ENCODE assay signal across 8 cellular contexts in the genomic region with DNA sequence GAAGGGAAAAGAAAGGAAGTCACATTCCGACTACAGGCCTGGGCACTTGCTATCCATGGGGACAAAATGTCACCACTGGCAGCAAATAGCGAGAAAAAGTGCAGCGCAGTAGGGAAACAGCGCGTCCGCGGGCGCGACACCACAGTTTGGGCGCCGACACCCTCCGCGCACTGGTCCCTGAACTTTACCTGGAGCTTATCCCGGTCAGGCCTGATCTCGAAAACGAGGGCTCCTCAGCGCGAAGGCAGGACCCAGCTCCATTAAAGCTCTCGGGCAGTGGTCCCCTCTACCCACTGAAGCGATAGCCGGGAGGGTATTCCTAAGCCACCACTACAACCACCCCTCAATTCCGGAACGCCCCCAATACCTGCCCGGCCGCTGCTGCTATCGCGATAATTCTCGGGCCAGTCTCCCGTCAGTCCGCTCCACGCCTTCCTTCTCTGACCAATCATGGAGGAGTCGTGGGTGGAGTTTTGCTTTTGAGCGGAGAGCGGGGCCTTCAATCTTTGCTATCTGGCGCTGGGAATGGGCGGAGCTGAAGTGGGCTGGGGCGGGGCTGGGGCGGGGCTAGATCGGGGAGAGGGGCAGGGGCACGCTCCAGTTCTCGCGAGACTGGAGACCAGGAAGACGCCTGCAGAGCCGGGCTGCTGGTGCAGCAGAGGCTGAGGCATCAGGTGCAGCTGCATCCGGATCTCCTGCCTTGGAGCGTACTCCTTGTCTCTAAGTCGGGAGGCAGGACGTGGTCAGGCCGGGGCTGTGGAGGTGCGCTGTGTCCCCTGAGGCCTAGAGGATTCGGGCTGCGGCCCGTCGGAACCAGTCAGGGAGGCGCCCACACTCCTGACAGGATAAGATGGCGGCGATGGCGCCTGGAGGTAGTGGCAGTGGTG. TPM values are rescaled to one million over a fixed set of nuclear protein-coding genes. Genes with fewer than 3 reads are reported as not detected.
DNase-seq lines count a peak whose midpoint lies in the region; ATAC-seq lines count a peak whose summit lies in the region.

A gene with protein sequence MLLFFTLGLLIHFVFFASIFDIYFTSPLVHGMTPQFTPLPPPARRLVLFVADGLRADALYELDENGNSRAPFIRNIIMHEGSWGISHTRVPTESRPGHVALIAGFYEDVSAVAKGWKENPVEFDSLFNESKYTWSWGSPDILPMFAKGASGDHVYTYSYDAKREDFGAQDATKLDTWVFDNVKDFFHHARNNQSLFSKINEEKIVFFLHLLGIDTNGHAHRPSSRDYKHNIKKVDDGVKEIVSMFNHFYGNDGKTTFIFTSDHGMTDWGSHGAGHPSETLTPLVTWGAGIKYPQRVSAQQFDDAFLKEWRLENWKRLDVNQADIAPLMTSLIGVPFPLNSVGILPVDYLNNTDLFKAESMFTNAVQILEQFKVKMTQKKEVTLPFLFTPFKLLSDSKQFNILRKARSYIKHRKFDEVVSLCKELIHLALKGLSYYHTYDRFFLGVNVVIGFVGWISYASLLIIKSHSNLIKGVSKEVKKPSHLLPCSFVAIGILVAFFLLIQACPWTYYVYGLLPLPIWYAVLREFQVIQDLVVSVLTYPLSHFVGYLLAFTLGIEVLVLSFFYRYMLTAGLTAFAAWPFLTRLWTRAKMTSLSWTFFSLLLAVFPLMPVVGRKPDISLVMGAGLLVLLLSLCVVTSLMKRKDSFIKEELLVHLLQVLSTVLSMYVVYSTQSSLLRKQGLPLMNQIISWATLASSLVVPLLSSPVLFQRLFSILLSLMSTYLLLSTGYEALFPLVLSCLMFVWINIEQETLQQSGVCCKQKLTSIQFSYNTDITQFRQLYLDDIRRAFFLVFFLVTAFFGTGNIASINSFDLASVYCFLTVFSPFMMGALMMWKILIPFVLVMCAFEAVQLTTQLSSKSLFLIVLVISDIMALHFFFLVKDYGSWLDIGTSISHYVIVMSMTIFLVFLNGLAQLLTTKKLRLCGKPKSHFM (minus strand): TSS at position 401 of the 887 bp plus-strand sequence. CDS start 25,703 bp downstream, outside the sequence.
A gene with protein sequence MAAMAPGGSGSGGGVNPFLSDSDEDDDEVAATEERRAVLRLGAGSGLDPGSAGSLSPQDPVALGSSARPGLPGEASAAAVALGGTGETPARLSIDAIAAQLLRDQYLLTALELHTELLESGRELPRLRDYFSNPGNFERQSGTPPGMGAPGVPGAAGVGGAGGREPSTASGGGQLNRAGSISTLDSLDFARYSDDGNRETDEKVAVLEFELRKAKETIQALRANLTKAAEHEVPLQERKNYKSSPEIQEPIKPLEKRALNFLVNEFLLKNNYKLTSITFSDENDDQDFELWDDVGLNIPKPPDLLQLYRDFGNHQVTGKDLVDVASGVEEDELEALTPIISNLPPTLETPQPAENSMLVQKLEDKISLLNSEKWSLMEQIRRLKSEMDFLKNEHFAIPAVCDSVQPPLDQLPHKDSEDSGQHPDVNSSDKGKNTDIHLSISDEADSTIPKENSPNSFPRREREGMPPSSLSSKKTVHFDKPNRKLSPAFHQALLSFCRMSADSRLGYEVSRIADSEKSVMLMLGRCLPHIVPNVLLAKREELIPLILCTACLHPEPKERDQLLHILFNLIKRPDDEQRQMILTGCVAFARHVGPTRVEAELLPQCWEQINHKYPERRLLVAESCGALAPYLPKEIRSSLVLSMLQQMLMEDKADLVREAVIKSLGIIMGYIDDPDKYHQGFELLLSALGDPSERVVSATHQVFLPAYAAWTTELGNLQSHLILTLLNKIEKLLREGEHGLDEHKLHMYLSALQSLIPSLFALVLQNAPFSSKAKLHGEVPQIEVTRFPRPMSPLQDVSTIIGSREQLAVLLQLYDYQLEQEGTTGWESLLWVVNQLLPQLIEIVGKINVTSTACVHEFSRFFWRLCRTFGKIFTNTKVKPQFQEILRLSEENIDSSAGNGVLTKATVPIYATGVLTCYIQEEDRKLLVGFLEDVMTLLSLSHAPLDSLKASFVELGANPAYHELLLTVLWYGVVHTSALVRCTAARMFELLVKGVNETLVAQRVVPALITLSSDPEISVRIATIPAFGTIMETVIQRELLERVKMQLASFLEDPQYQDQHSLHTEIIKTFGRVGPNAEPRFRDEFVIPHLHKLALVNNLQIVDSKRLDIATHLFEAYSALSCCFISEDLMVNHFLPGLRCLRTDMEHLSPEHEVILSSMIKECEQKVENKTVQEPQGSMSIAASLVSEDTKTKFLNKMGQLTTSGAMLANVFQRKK (plus strand): TSS at position 600 of the 887 bp plus-strand sequence. CDS start 251 bp downstream, at position 851.

- peak within 1 kb of the TSS; percentile 98 for H3K27ac Mint-ChIP-seq in dendritic cell treated with granulocyte-macrophage colony-stimulating factor and Interleukin-4, amounts not matched to agents 40 ng/mL and 50 ng/mL, for 4 days

- no peaks in the 10 kb centered on the region for H3K9me3 Mint-ChIP-seq in dendritic cell treated with granulocyte-macrophage colony-stimulating factor and Interleukin-4, amounts not matched to agents 40 ng/mL and 50 ng/mL, for 4 days

- intact Hi-C loops in dendritic cell treated with granulocyte-macrophage colony-stimulating factor and Interleukin-4, amounts not matched to agents 40 ng/mL and 50 ng/mL, for 4 days (cut with micrococcal nuclease): loop anchor here (2.0 to 5.0 kb wide), 2 partner anchors 336 to 530 kb away; a partner anchor contains a TSS

- peaks cover 41% of the 10 kb centered on the region for H3K36me3 Mint-ChIP-seq in dendritic cell treated with granulocyte-macrophage colony-stimulating factor and Interleukin-4, amounts not matched to agents 40 ng/mL and 50 ng/mL, for 4 days (ENCODE audit: low read depth)

- ATAC-seq in GM19372 (IDR thresholded peaks at IDR 0.05; ENCODE audit: low read depth, unreplicated experiment): peak; percentile 91
- peak; percentile 80 for ATAC-seq in HG03558 (IDR thresholded peaks at IDR 0.05; ENCODE audit: extremely low read depth, unreplicated experiment)
- peak; percentile 93 for ATAC-seq in left lobe of liver

- no peaks in the 10 kb centered on the region for H3K27me3 Mint-ChIP-seq in dendritic cell treated with granulocyte-macrophage colony-stimulating factor and Interleukin-4, amounts not matched to agents 40 ng/mL and 50 ng/mL, for 4 days

- peaks cover 43% of the 10 kb centered on the region for H3K4me1 Mint-ChIP-seq in dendritic cell treated with granulocyte-macrophage colony-stimulating factor and Interleukin-4, amounts not matched to agents 40 ng/mL and 50 ng/mL, for 4 days (ENCODE audit: low read depth)

- peak within 1 kb of the TSS; percentile 98 for H3K4me3 Mint-ChIP-seq in dendritic cell treated with granulocyte-macrophage colony-stimulating factor and Interleukin-4, amounts not matched to agents 40 ng/mL and 50 ng/mL, for 4 days

- peak; percentile 45 to 99 (median 94) for DNase-seq in C1 segment of cervical spinal cord (lab: John Stamatoyannopoulos, UW)
- peak; percentile 98 for DNase-seq in NCI-H748 treated with DMSO at 0.1 percent for 48 hours (lab: John Stamatoyannopoulos, UW)
- DNase-seq in activated CD4-positive, alpha-beta T cell treated with anti-CD3 and anti-CD28 coated beads, Interleukin-2, amount 50 U/mL, for 24 hours (ENCODE audit: low read depth in 1 of 2, low spot score in 1 of 2): peak; percentile 75 to 97
- DNase-seq in left lobe of liver (ENCODE audit: low spot score): peak; percentile 97
- peak; percentile 94 for DNase-seq in stimulated activated CD4-positive, alpha-beta T cell treated with anti-CD3 and anti-CD28 coated beads, Interleukin-2, amount 100 ng/mL, for 4 hours (ENCODE audit: low read depth)

RNA-seq across cellular contexts. Expression of the first gene that starts in this region (rescaled TPM):
- total RNA-seq in left lobe of liver: 13.5 TPM

RNA-seq across cellular contexts. Expression of the second gene that starts in this region (rescaled TPM):
- total RNA-seq in left lobe of liver: 11.1 TPM

Comparison
In these comparisons a context has a peak if more than half of its experiments do, and no peak if none do; other contexts are left out.
1. Peak in every context shown above with its lines: DNase-seq and ATAC-seq.